In genomic region chr14:74973003-74973614, GRCh38 we compare ENCODE assay signal across 9 cellular contexts. TPM values are rescaled to one million over a fixed set of nuclear protein-coding genes. Genes with fewer than 3 reads are reported as not detected.
A peak's percentile ranks its signal among the peaks of the same experiment; 100 is the strongest.
DNase-seq lines count a peak whose midpoint lies in the region; ATAC-seq and TF ChIP-seq lines count a peak whose summit lies in the region.
"Had no signal": no experiment of that assay in that cellular context is flagged by ENCODE, and none has a peak within 500 bp of the region (broad histone marks: within the 10 kb centered on the region; RNA-seq: fewer than 3 reads in every experiment).

No MANE protein-coding gene starts in this region.

- no peaks in the 10 kb centered on the region for H3K36me3 Mint-ChIP-seq in activated CD8-positive, alpha-beta T cell treated with anti-CD3 and anti-CD28 coated beads, Interleukin-2, amount 10 ng/mL, durations not matched to agents 7 days and 5 days (ENCODE audit: low read depth)
- no peaks in the 10 kb centered on the region for H3K36me3 Mint-ChIP-seq in stimulated activated effector memory CD8-positive, alpha-beta T cell treated with anti-CD3 and anti-CD28 coated beads, Interleukin-12 subunit alpha, Interleukin-12 subunit beta, amount 100 ng/mL, for 72 hours

- no peak for TF ChIP-seq EP300 in ovary (IDR thresholded peaks at IDR 0.05)

- no peak overlapping the region for H3K27ac Mint-ChIP-seq in activated CD8-positive, alpha-beta T cell treated with anti-CD3 and anti-CD28 coated beads, Interleukin-2, amount 10 ng/mL, durations not matched to agents 7 days and 5 days
- peak overlapping the region; percentile 1 for H3K27ac Mint-ChIP-seq in stimulated activated effector memory CD8-positive, alpha-beta T cell treated with anti-CD3 and anti-CD28 coated beads, Interleukin-12 subunit alpha, Interleukin-12 subunit beta, amount 100 ng/mL, for 72 hours

- intact Hi-C loops in ovary (cut with DNase I): no loop called here

- no peak overlapping the region for H3K4me3 Mint-ChIP-seq in activated CD8-positive, alpha-beta T cell treated with anti-CD3 and anti-CD28 coated beads, Interleukin-2, amount 10 ng/mL, durations not matched to agents 7 days and 5 days
- H3K4me3 Mint-ChIP-seq in stimulated activated effector memory CD8-positive, alpha-beta T cell treated with anti-CD3 and anti-CD28 coated beads, Interleukin-12 subunit alpha, Interleukin-12 subunit beta, amount 100 ng/mL, for 72 hours: no peak overlapping the region

- H3K27ac ChIP-seq in right atrium auricular region: peak overlapping the region; percentile 3 to 51
- no peak overlapping the region for H3K27ac ChIP-seq in ovary
- H3K27ac ChIP-seq: epithelial cell of prostate had no signal

- WGBS in ovary, 3 donors: 89 to 96% (median 90%) methylated on average over 9 to 15 of the region's 15 CpGs

- peaks cover 18% of the 10 kb centered on the region for H3K4me1 Mint-ChIP-seq in activated CD8-positive, alpha-beta T cell treated with anti-CD3 and anti-CD28 coated beads, Interleukin-2, amount 10 ng/mL, durations not matched to agents 7 days and 5 days (ENCODE audit: low read depth)
- H3K4me1 Mint-ChIP-seq in stimulated activated effector memory CD8-positive, alpha-beta T cell treated with anti-CD3 and anti-CD28 coated beads, Interleukin-12 subunit alpha, Interleukin-12 subunit beta, amount 100 ng/mL, for 72 hours: no peaks in the 10 kb centered on the region

- TF ChIP-seq POLR2A in ovary (IDR thresholded peaks at IDR 0.05): no peak

- ATAC-seq in activated CD8-positive, alpha-beta T cell treated with anti-CD3 and anti-CD28 coated beads, Interleukin-2, amount 10 ng/mL, durations not matched to agents 7 days and 5 days: peak; percentile 78
- ATAC-seq in stimulated activated effector memory CD8-positive, alpha-beta T cell treated with anti-CD3 and anti-CD28 coated beads, Interleukin-12 subunit alpha, Interleukin-12 subunit beta, amount 100 ng/mL, for 72 hours: peak; percentile 84

- no peaks in the 10 kb centered on the region for H3K27me3 ChIP-seq in right atrium auricular region
- H3K27me3 ChIP-seq in ovary: no peaks in the 10 kb centered on the region

- H3K9me3 Mint-ChIP-seq in activated CD8-positive, alpha-beta T cell treated with anti-CD3 and anti-CD28 coated beads, Interleukin-2, amount 10 ng/mL, durations not matched to agents 7 days and 5 days (ENCODE audit: insufficient read depth): no peaks in the 10 kb centered on the region
- no peaks in the 10 kb centered on the region for H3K9me3 Mint-ChIP-seq in stimulated activated effector memory CD8-positive, alpha-beta T cell treated with anti-CD3 and anti-CD28 coated beads, Interleukin-12 subunit alpha, Interleukin-12 subunit beta, amount 100 ng/mL, for 72 hours

- H3K9me3 ChIP-seq in right atrium auricular region (no peaks in the 10 kb centered on the region), ovary (no peaks in the 10 kb centered on the region)

- no peak for TF ChIP-seq CTCF in right atrium auricular region (IDR thresholded peaks at IDR 0.05)
- no peak for TF ChIP-seq CTCF in ovary (IDR thresholded peaks at IDR 0.05)

- H3K4me3 ChIP-seq in right atrium auricular region: no peak overlapping the region
- H3K4me3 ChIP-seq in ovary: no peak overlapping the region

- H3K27me3 Mint-ChIP-seq in activated CD8-positive, alpha-beta T cell treated with anti-CD3 and anti-CD28 coated beads, Interleukin-2, amount 10 ng/mL, durations not matched to agents 7 days and 5 days (ENCODE audit: low read depth): no peaks in the 10 kb centered on the region

- CTCF ChIA-PET in activated CD8-positive, alpha-beta T cell treated with anti-CD3 and anti-CD28 coated beads, Interleukin-2, amount 10 ng/mL, durations not matched to agents 7 days and 5 days (lab: Charles Lee): interaction anchor here (1.4 kb wide), 1 partner anchor 116 kb away, joined by 3 read pairs; no protein-coding TSS in a partner anchor

- peaks cover 0 to 37% of the 10 kb centered on the region in 2 donors for H3K4me1 ChIP-seq in right atrium auricular region
- H3K4me1 ChIP-seq in ovary (ENCODE audit: insufficient read depth): peaks cover 3% of the 10 kb centered on the region

- POLR2A ChIA-PET in activated CD8-positive, alpha-beta T cell treated with anti-CD3 and anti-CD28 coated beads, Interleukin-2, amount 10 ng/mL, durations not matched to agents 7 days and 5 days (lab: Charles Lee): interaction anchor here (1.0 kb wide), 1 partner anchor 9 kb away, joined by 4 read pairs; no protein-coding TSS in a partner anchor

- H3K36me3 ChIP-seq in right atrium auricular region: no peaks in the 10 kb centered on the region
- H3K36me3 ChIP-seq in ovary: no peaks in the 10 kb centered on the region

- peak in 2 of 3 experiments; percentile 24 to 49 for DNase-seq in NCI-H1417 (lab: John Stamatoyannopoulos, UW)
- DNase-seq in NCI-H1417 treated with DMSO at 0.1 percent for 48 hours (lab: John Stamatoyannopoulos, UW): no peak
- peak; percentile 64 for DNase-seq in activated CD8-positive, alpha-beta T cell treated with anti-CD3 and anti-CD28 coated beads, Interleukin-2, amount 10 ng/mL, durations not matched to agents 7 days and 5 days
- no peak for DNase-seq in right atrium auricular region (ENCODE audit: low spot score)
- DNase-seq in stimulated activated effector memory CD8-positive, alpha-beta T cell treated with anti-CD3 and anti-CD28 coated beads, Interleukin-12 subunit alpha, Interleukin-12 subunit beta, amount 100 ng/mL, for 72 hours (ENCODE audit: low spot score in 2 of 2): peak in 1 of 2 donors; percentile 58
- DNase-seq in DMS114 treated with DMSO at 0.1 percent for 48 hours (lab: John Stamatoyannopoulos, UW; ENCODE audit: unreplicated experiment): no peak
- DNase-seq in AG20443 (ENCODE audit: low spot score): no peak
- no peak for DNase-seq in ovary

RNA-seq across cellular contexts. Expression of gene PGF, which starts 17.7 kb away (rescaled TPM):
- under 1 TPM in 1 of 2 experiments, not detected in 1; 0.21 TPM for total RNA-seq in activated CD8-positive, alpha-beta T cell treated with anti-CD3 and anti-CD28 coated beads, Interleukin-2, amount 10 ng/mL, durations not matched to agents 7 days and 5 days
- total RNA-seq in right atrium auricular region: 1 to 10 TPM; 3.3 to 7.0 TPM
- 10 to 100 TPM in 1 of 7 donors, 1 to 10 TPM in 5, not detected in 1; 1.8 to 14.0 (median 3.1) TPM for total RNA-seq in ovary
- polyA plus RNA-seq in ovary: 1 to 10 TPM; 4.5 to 5.7 TPM

RNA-seq across cellular contexts. Expression of gene EIF2B2, which starts 29.6 kb away (rescaled TPM):
- total RNA-seq in activated CD8-positive, alpha-beta T cell treated with anti-CD3 and anti-CD28 coated beads, Interleukin-2, amount 10 ng/mL, durations not matched to agents 7 days and 5 days: 10 to 100 TPM; 49.1 to 51.0 TPM
- total RNA-seq in right atrium auricular region: 10 to 100 TPM; 26.1 to 35.3 TPM
- total RNA-seq in ovary: 10 to 100 TPM in 6 of 7 donors, 1 to 10 TPM in 1; 8.8 to 33.3 (median 29.6) TPM
- polyA plus RNA-seq in ovary: 10 to 100 TPM; 30.6 to 59.9 TPM

RNA-seq across cellular contexts. Expression of gene RPS6KL1, which starts 50.0 kb away (rescaled TPM):
- 1 to 10 TPM; 4.3 to 5.2 TPM for total RNA-seq in activated CD8-positive, alpha-beta T cell treated with anti-CD3 and anti-CD28 coated beads, Interleukin-2, amount 10 ng/mL, durations not matched to agents 7 days and 5 days
- total RNA-seq in right atrium auricular region (10 to 100 TPM in 1 of 2 donors, 1 to 10 TPM in 1; 7.6 to 10.3 TPM), ovary (1 to 10 TPM in 5 of 7 donors, under 1 TPM in 2; 0.24 to 3.0 (median 1.8) TPM)
- polyA plus RNA-seq in ovary: 1 to 10 TPM in 1 of 2 donors, under 1 TPM in 1; 0.67 to 1.7 TPM

Comparison
In these comparisons a context has a peak if more than half of its experiments do, and no peak if none do; other contexts are left out.
1. DNase-seq: peak in NCI-H1417 (2 of 3) and activated CD8-positive, alpha-beta T cell treated with anti-CD3 and anti-CD28 coated beads, Interleukin-2, amount 10 ng/mL, durations not matched to agents 7 days and 5 days (single experiment); none in NCI-H1417 treated with DMSO at 0.1 percent for 48 hours (single experiment), right atrium auricular region (single experiment), DMS114 treated with DMSO at 0.1 percent for 48 hours (single experiment), AG20443 (single experiment) and ovary (0 of 5).
2. H3K27ac ChIP-seq: peak in right atrium auricular region (2 of 2); none in ovary (0 of 2).